Comparison of ENCODE assay signal across 8 cellular contexts in the genomic region with DNA sequence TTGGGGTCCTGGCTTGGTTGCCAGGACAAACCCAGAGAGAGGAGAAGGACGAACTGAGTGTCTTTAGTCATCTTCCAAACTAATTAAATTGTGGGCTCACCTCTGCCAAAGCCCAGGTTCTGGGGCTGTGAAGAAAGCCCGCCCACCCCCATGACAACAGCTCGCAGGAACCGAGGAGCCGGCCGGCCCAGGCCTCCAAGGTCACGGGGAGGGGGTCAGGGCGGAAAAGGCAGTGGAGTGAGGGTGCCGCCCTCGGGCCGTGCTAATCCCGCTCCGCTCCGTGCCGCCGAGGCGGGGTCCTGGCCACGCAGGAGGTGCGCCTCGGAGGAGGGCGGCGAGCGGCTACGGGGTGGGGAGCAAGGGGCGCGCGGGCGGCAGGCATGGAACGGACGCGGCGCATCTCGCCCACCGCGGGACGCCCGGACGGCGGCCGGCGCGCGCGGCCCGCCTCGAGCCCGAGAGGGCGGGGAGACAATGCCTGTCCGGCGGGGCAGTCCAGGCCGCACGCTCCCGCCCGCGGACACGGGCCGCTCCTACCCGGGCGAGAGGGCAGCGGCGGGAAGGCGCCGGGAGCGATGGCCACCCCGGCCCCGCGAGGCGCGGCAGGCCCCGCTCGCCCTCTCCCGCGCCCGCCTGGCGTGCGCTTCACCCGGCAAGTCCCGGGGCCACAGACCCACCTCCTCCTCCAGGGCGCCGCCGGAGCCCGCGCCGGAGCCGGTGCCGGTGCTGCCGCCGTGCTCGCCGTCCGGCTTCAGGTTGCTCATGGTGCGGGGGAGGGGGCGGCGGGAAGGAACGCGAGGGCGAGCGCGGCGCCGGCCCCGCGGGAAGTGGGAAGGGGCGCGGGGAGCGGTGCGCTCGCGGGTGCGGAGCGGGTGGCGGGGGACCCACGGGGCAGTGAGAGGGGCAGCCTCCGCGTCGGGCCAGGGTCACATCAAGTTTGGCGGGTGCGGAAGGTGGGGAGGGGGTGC. TPM values are rescaled to one million over a fixed set of nuclear protein-coding genes. Genes with fewer than 3 reads are reported as not detected.
DNase-seq lines count a peak whose midpoint lies in the region; ATAC-seq and TF ChIP-seq lines count a peak whose summit lies in the region.

No MANE protein-coding gene starts in this region.

- ATAC-seq in activated B cell treated with CpG ODN at 0.5 μM for 24 hours (ENCODE audit: low read depth) = peak; percentile 50
- no peak for ATAC-seq in GM21737 (IDR thresholded peaks at IDR 0.05; ENCODE audit: unreplicated experiment)

- H3K27me3 Mint-ChIP-seq in activated B cell treated with CpG ODN at 0.5 μM for 24 hours = peaks cover 13% of the 10 kb centered on the region
- peaks cover 14% of the 10 kb centered on the region for H3K27me3 Mint-ChIP-seq in glutamatergic neuron (ENCODE audit: unreplicated experiment)

- CTCF ChIA-PET in activated B cell treated with CpG ODN at 0.5 μM for 24 hours (lab: Charles Lee) = no interaction called here

- in situ Hi-C loops in GM13976 (cut with MboI; ENCODE audit: low sequenced_read_pairs, unreplicated experiment) = no loop called here

- H3K9me3 Mint-ChIP-seq in activated B cell treated with CpG ODN at 0.5 μM for 24 hours = no peaks in the 10 kb centered on the region
- H3K9me3 Mint-ChIP-seq in glutamatergic neuron (ENCODE audit: unreplicated experiment) = no peaks in the 10 kb centered on the region

- intact Hi-C loops in activated B cell treated with CpG ODN at 0.5 μM for 24 hours (cut with micrococcal nuclease) = loop anchor here (5.0 kb wide), 1 partner anchor 37 kb away; no protein-coding TSS in a partner anchor

- TF ChIP-seq CTCF in activated B cell treated with CpG ODN at 0.5 μM for 24 hours (IDR thresholded peaks at IDR 0.05) (no peak), glutamatergic neuron (IDR thresholded peaks at IDR 0.05; ENCODE audit: partially characterized antibody, unreplicated experiment) (no peak), retinal pigment epithelial cell (conservative IDR thresholded peaks at IDR 0.05; ENCODE audit: low read depth, low read length) (no peak), GM13976 (IDR thresholded peaks at IDR 0.05; ENCODE audit: borderline replicate concordance, control extremely low read depth, extremely low read depth, insufficient read depth, missing control alignments) (no peak)

- H3K36me3 Mint-ChIP-seq in activated B cell treated with CpG ODN at 0.5 μM for 24 hours (ENCODE audit: low read depth) (no peaks in the 10 kb centered on the region), glutamatergic neuron (ENCODE audit: unreplicated experiment) (no peaks in the 10 kb centered on the region)

- peak overlapping the region; percentile 37 for H3K4me3 ChIP-seq in retinal pigment epithelial cell (ENCODE audit: low read length)

- peak overlapping the region; percentile 66 for H3K4me3 Mint-ChIP-seq in activated B cell treated with CpG ODN at 0.5 μM for 24 hours
- peak overlapping the region; percentile 39 for H3K4me3 Mint-ChIP-seq in glutamatergic neuron (ENCODE audit: unreplicated experiment)

- POLR2A ChIA-PET in activated B cell treated with CpG ODN at 0.5 μM for 24 hours (lab: Charles Lee) = interaction anchor here (0.6 kb wide), 1 partner anchor 77 kb away, joined by 3 read pairs; no protein-coding TSS in a partner anchor

- DNase-seq in NCI-H748 (lab: John Stamatoyannopoulos, UW; ENCODE audit: unreplicated experiment) (peak; percentile 47), NCI-H748 treated with DMSO at 0.1 percent for 48 hours (lab: John Stamatoyannopoulos, UW) (no peak), activated B cell treated with CpG ODN at 0.5 μM for 24 hours (peak; percentile 35), glutamatergic neuron (peak; percentile 33), retinal pigment epithelial cell (ENCODE audit: low read depth) (no peak), NCI-H1436 treated with DMSO at 0.1 percent for 48 hours (lab: John Stamatoyannopoulos, UW) (no peak), GM13976 (ENCODE audit: low spot score) (no peak)

- H3K27ac Mint-ChIP-seq in activated B cell treated with CpG ODN at 0.5 μM for 24 hours (no peak overlapping the region), glutamatergic neuron (ENCODE audit: unreplicated experiment) (no peak overlapping the region)

- peaks cover 6% of the 10 kb centered on the region for H3K4me1 Mint-ChIP-seq in activated B cell treated with CpG ODN at 0.5 μM for 24 hours
- H3K4me1 Mint-ChIP-seq in glutamatergic neuron (ENCODE audit: low read depth, unreplicated experiment) = no peaks in the 10 kb centered on the region

RNA-seq across cellular contexts. Expression of a gene that starts 0.5 kb away (rescaled TPM):
- total RNA-seq in activated B cell treated with CpG ODN at 0.5 μM for 24 hours (0.91 and 0.93 TPM in 2 replicates), glutamatergic neuron (ENCODE audit: unreplicated experiment) (2.0 TPM)

RNA-seq across cellular contexts. Expression of a gene that starts 50.6 kb away (rescaled TPM):
- 3.3 and 5.5 TPM in 2 replicates for total RNA-seq in activated B cell treated with CpG ODN at 0.5 μM for 24 hours
- total RNA-seq in glutamatergic neuron (ENCODE audit: unreplicated experiment) = 8.6 TPM

Comparison
In these comparisons a context has a peak if more than half of its experiments do, and no peak if none do; other contexts are left out.
1. DNase-seq: peak in NCI-H748 (single experiment), activated B cell treated with CpG ODN at 0.5 μM for 24 hours (single experiment) and glutamatergic neuron (single experiment); none in NCI-H748 treated with DMSO at 0.1 percent for 48 hours (single experiment), retinal pigment epithelial cell (single experiment), NCI-H1436 treated with DMSO at 0.1 percent for 48 hours (single experiment) and GM13976 (single experiment).